10 cellular contexts compared by ENCODE assay signal in the genomic region with DNA sequence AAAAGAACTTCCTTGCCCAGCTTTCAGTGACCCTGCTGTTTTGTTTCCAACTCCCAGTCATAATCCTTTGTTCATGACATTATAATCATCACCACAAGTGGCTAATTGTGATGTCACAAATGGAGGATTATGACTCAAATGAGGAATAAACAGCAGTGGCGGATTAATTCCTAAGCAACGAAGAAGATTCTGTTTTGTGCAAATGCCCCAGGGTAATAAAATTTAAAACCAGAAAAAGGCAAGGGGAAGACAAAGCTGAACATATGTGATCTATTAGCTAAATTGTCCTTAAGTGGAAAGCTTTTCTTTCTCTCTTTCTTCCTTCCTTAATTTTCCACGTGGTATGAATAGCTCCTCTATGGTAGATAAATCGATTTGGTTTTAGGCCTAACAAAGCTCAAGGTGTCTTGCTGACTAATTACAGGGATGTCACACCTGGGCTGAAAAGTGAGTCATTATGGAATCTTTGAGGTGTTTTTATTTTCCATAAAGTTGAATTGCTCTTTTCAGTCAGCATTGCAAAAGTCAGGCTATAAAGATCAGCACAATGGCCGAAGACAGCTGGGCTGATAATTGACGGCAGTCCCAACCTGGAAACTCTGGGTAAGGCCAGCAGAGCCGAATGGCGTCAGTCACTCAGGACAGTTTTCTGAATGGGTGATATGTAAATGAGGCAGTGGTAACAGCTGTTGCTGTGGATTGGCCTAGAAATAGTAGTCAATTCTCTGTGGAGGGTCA.
DNase-seq lines count a peak whose midpoint lies in the region; ATAC-seq lines count a peak whose summit lies in the region.
"Had no signal": no experiment of that assay in that cellular context is flagged by ENCODE, and none has a peak within 500 bp of the region (broad histone marks: within the 10 kb centered on the region; RNA-seq: fewer than 3 reads in every experiment).

No MANE protein-coding gene starts in this region.

- peaks cover 21 to 27% (median 21%) of the 10 kb centered on the region in 3 donors for H3K4me1 ChIP-seq in skeletal muscle tissue (ENCODE audit: control insufficient read depth in 3 of 3, insufficient read depth in 3 of 3, low read length in 3 of 3)

- no peaks in the 10 kb centered on the region for H3K9me3 ChIP-seq in skeletal muscle tissue (ENCODE audit: control insufficient read depth in 3 of 3, low read length in 3 of 3)

- H3K9ac ChIP-seq in skeletal muscle tissue (ENCODE audit: low read depth in 1 of 3, low read length in 3 of 3), result no peak overlapping the region

- H3K36me3 ChIP-seq in skeletal muscle tissue (ENCODE audit: control insufficient read depth in 3 of 3, insufficient read depth in 3 of 3, low read length in 3 of 3), result no peaks in the 10 kb centered on the region

- no peak overlapping the region for H3K4me3 ChIP-seq in skeletal muscle tissue (ENCODE audit: low read length in 3 of 3)

- no peaks in the 10 kb centered on the region for H3K27me3 ChIP-seq in skeletal muscle tissue (ENCODE audit: control insufficient read depth in 3 of 3, insufficient read depth in 3 of 3, low read length in 3 of 3)

- no peak overlapping the region for H3K27ac ChIP-seq in epithelial cell of prostate
- peak overlapping the region; percentile 49 for H3K27ac ChIP-seq in skeletal muscle tissue (ENCODE audit: low read depth, low read length)
- H3K27ac ChIP-seq in substantia nigra (ENCODE audit: low read depth, low read length, poor library complexity, severe bottlenecking), result no peak overlapping the region

- DNase-seq in GM04503 (ENCODE audit: low read depth) (peak; percentile 81), NCI-H2227 treated with DMSO at 0.1 percent for 48 hours (lab: John Stamatoyannopoulos, UW) (peak; percentile 10), epithelial cell of prostate (ENCODE audit: low read depth, low spot score) (peak; percentile 12), substantia nigra (lab: John Stamatoyannopoulos, UW) (no peak), NOMO-1 treated with DMSO at 0.1 percent for 48 hours (lab: John Stamatoyannopoulos, UW; ENCODE audit: unreplicated experiment) (no peak)
- DNase-seq: activated gamma-delta T cell, DND-41 had no signal

- no peak for ATAC-seq in GM21619 (IDR thresholded peaks at IDR 0.05; ENCODE audit: unreplicated experiment)
- ATAC-seq in HG03565 (IDR thresholded peaks at IDR 0.05; ENCODE audit: unreplicated experiment), result no peak

Comparison
In these comparisons a context has a peak if more than half of its experiments do, and no peak if none do; other contexts are left out.
1. DNase-seq: peak in GM04503 (single experiment), NCI-H2227 treated with DMSO at 0.1 percent for 48 hours (single experiment) and epithelial cell of prostate (single experiment); none in substantia nigra (0 of 49) and NOMO-1 treated with DMSO at 0.1 percent for 48 hours (single experiment).